Comparison of ENCODE assay signal across 1 cellular context in the genomic region with DNA sequence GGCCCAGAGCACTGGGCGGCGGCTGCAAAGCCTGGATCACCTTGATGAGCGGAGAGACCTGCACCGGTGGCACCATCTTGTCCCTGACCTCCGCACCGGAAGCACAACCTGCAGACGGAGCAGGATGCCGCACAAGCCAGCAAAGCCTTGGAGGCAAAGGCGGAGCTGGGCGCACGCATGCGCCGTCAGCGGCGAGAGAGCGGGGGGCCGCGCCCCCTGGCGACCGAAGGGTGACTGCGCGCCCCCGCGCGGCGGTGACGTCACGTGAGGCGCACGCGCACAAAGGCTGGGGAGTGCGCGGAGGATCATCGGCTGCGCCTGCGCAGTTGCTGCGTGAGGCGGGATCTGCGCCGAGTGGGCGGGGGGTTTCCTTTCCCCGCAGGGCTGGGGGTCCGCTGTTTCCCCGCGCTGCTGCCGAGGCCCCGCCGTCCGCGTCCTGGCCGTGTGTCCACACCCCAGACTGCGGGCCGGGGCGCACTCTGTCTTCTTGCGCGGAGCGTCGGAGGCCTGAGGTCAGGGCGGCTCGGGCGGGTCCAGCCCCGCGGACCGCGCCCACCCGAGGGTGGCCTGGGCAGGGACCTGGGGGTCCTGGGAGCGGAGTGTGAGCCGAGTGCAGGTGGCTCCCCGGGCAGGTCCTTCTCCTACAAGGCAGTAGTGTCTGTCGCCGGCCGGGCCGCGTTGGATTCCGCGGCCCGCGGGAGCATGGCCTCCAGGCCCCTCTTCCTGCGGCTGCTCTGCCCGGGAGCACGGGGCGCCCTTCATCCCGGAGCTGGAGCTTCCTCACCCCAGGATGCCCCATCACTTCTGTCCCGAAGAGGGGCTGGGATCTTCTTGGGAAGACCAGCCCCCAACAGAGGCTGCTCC.
TF ChIP-seq lines count a peak whose summit lies in the region.

A gene with protein sequence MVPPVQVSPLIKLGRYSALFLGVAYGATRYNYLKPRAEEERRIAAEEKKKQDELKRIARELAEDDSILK (minus strand): TSS at position 105 of the 864 bp plus-strand sequence. CDS start 29 bp downstream, at position 76.
MYL5 (plus strand) TSS at position 371 of the 864 bp plus-strand sequence. CDS start 3,485 bp downstream, outside the sequence.

TF ChIP-seq in SK-N-SH, 30 proteins besides CTCF, POLR2A, EP300 and RAD21 (continued from another document):
- TF ChIP-seq, protein P1, sequence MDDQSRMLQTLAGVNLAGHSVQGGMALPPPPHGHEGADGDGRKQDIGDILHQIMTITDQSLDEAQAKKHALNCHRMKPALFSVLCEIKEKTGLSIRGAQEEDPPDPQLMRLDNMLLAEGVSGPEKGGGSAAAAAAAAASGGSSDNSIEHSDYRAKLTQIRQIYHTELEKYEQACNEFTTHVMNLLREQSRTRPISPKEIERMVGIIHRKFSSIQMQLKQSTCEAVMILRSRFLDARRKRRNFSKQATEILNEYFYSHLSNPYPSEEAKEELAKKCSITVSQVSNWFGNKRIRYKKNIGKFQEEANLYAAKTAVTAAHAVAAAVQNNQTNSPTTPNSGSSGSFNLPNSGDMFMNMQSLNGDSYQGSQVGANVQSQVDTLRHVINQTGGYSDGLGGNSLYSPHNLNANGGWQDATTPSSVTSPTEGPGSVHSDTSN (IDR thresholded peaks at IDR 0.05): no peak
- TF ChIP-seq SMC3 (IDR thresholded peaks at IDR 0.05; ENCODE audit: low read depth, low read length) (peak; percentile 69), NFIC (IDR thresholded peaks at IDR 0.05; ENCODE audit: borderline replicate concordance) (no peak), YY1 (IDR thresholded peaks at IDR 0.05; ENCODE audit: low read depth) (peak; percentile 88), TAF1 (IDR thresholded peaks at IDR 0.05; ENCODE audit: borderline replicate concordance, low read depth, low read length) (peak; percentile 88), POLR2AphosphoS5 (IDR thresholded peaks at IDR 0.05; ENCODE audit: low read depth, low read length) (peak; percentile 86), CHD2 (IDR thresholded peaks at IDR 0.05; ENCODE audit: low read length, partially characterized antibody) (peak; percentile 83), NRF1 (IDR thresholded peaks at IDR 0.05; ENCODE audit: low read depth, low read length) (peak; percentile 95), GATA2 (CRISPR knock-in tag; IDR thresholded peaks at IDR 0.05) (no peak), GABPA (IDR thresholded peaks at IDR 0.05; ENCODE audit: low read depth) (peak; percentile 87), TEAD4 (IDR thresholded peaks at IDR 0.05; ENCODE audit: borderline replicate concordance, insufficient read depth) (no peak), FOXJ3 (CRISPR knock-in tag; IDR thresholded peaks at IDR 0.05) (no peak), RCOR1 (IDR thresholded peaks at IDR 0.05; ENCODE audit: low read length) (peak; percentile 41; the same call in 1 of the 2 replicates), FOXM1 (IDR thresholded peaks at IDR 0.05; ENCODE audit: low read depth) (no peak), MAX (IDR thresholded peaks at IDR 0.05; ENCODE audit: low read depth) (0 out of 2 replicates have a peak, but pooled peaks have one; percentile 13)
- TF ChIP-seq, protein P2, sequence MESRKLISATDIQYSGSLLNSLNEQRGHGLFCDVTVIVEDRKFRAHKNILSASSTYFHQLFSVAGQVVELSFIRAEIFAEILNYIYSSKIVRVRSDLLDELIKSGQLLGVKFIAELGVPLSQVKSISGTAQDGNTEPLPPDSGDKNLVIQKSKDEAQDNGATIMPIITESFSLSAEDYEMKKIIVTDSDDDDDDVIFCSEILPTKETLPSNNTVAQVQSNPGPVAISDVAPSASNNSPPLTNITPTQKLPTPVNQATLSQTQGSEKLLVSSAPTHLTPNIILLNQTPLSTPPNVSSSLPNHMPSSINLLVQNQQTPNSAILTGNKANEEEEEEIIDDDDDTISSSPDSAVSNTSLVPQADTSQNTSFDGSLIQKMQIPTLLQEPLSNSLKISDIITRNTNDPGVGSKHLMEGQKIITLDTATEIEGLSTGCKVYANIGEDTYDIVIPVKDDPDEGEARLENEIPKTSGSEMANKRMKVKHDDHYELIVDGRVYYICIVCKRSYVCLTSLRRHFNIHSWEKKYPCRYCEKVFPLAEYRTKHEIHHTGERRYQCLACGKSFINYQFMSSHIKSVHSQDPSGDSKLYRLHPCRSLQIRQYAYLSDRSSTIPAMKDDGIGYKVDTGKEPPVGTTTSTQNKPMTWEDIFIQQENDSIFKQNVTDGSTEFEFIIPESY (IDR thresholded peaks at IDR 0.05; ENCODE audit: borderline replicate concordance, low read depth): no peak
- TF ChIP-seq, protein P3, sequence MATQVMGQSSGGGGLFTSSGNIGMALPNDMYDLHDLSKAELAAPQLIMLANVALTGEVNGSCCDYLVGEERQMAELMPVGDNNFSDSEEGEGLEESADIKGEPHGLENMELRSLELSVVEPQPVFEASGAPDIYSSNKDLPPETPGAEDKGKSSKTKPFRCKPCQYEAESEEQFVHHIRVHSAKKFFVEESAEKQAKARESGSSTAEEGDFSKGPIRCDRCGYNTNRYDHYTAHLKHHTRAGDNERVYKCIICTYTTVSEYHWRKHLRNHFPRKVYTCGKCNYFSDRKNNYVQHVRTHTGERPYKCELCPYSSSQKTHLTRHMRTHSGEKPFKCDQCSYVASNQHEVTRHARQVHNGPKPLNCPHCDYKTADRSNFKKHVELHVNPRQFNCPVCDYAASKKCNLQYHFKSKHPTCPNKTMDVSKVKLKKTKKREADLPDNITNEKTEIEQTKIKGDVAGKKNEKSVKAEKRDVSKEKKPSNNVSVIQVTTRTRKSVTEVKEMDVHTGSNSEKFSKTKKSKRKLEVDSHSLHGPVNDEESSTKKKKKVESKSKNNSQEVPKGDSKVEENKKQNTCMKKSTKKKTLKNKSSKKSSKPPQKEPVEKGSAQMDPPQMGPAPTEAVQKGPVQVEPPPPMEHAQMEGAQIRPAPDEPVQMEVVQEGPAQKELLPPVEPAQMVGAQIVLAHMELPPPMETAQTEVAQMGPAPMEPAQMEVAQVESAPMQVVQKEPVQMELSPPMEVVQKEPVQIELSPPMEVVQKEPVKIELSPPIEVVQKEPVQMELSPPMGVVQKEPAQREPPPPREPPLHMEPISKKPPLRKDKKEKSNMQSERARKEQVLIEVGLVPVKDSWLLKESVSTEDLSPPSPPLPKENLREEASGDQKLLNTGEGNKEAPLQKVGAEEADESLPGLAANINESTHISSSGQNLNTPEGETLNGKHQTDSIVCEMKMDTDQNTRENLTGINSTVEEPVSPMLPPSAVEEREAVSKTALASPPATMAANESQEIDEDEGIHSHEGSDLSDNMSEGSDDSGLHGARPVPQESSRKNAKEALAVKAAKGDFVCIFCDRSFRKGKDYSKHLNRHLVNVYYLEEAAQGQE (IDR thresholded peaks at IDR 0.05; ENCODE audit: low read depth, low read length): peak; percentile 18; the same call in 1 of the 2 replicates
- TF ChIP-seq, protein P4, sequence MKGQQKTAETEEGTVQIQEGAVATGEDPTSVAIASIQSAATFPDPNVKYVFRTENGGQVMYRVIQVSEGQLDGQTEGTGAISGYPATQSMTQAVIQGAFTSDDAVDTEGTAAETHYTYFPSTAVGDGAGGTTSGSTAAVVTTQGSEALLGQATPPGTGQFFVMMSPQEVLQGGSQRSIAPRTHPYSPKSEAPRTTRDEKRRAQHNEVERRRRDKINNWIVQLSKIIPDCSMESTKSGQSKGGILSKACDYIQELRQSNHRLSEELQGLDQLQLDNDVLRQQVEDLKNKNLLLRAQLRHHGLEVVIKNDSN (IDR thresholded peaks at IDR 0.05; ENCODE audit: borderline replicate concordance, low read depth): peak; percentile 76; the same call in 1 of the 2 replicates
